ENCODE assay signal across 19 cellular contexts in genomic region chr1:206537141-206537540, GRCh38.
"Had no signal": no experiment of that assay in that cellular context is flagged by ENCODE, and none has a peak within 500 bp of the region (broad histone marks: within the 10 kb centered on the region; RNA-seq: fewer than 3 reads in every experiment).

No MANE protein-coding gene starts in this region.

- H3K27me3 ChIP-seq: colonic mucosa, left lung, right atrium auricular region, transverse colon had no signal

- ATAC-seq: activated CD8-positive, alpha-beta T cell treated with anti-CD3 and anti-CD28 coated beads, Interleukin-2, amount 10 ng/mL, durations not matched to agents 7 days and 5 days; activated T-cell treated with anti-CD3 and anti-CD28 coated beads, Interleukin-2, amount 50 U/mL, for 72 hours; left lung; natural killer cell treated with Interleukin-12 subunit alpha and Interleukin-12 subunit beta and Interleukin-15 and Interleukin-18, amount 100 ng/mL, for 72 hours; T-helper 17 cell had no signal

- DNase-seq: activated CD4-positive, alpha-beta T cell treated with anti-CD3 and anti-CD28 coated beads for 4 hours; activated CD8-positive, alpha-beta memory T cell treated with anti-CD3 and anti-CD28 coated beads, Interleukin-2, amount 50 U/mL, for 4 hours; activated CD8-positive, alpha-beta T cell treated with anti-CD3 and anti-CD28 coated beads, Interleukin-2, amount 10 ng/mL, durations not matched to agents 7 days and 5 days; activated gamma-delta T cell treated with Interleukin-2 at 50 U/mL for 16 hours; activated T-cell treated with anti-CD3 and anti-CD28 coated beads, Interleukin-2, amount 50 U/mL, for 72 hours; aorta; colonic mucosa; kidney; left lung; occipital lobe; small intestine; stimulated activated CD4-positive, alpha-beta T cell treated with anti-CD3 and anti-CD28 coated beads, Interleukin-4, amount 100 ng/mL, for 4 hours; stimulated activated CD8-positive, alpha-beta memory T cell treated with anti-CD3 and anti-CD28 coated beads, Interleukin-4, amount 100 ng/mL, for 48 hours; stimulated activated naive CD4-positive, alpha-beta T cell treated with Interleukin-2 at 50 U/mL for 16 hours; T-helper 17 cell; transverse colon had no signal

- FAIRE-seq: endometrium, kidney, small intestine had no signal

- H3K4me3 ChIP-seq: colonic mucosa, left lung, right atrium auricular region, transverse colon had no signal

- H3K27ac ChIP-seq: colonic mucosa, left lung, right atrium auricular region, transverse colon had no signal

- H3K9me3 ChIP-seq: colonic mucosa, left lung, right atrium auricular region, transverse colon had no signal

- H3K36me3 ChIP-seq: colonic mucosa, left lung, right atrium auricular region, transverse colon had no signal
